In genomic region chr9:130040901-130041647, GRCh38 we compare ENCODE assay signal across 1 cellular context.
TF ChIP-seq lines count a peak whose summit lies in the region.

No MANE protein-coding gene starts in this region.

TF ChIP-seq in SK-N-SH treated with all-trans-retinoic acid at 6 μM for 48 hours, 23 proteins besides CTCF, POLR2A, EP300 and RAD21 (continued from another document):
- TF ChIP-seq CREB5 (CRISPR knock-in tag; IDR thresholded peaks at IDR 0.05; ENCODE audit: low read depth) = no peak
- no peak for TF ChIP-seq ZFP30 (CRISPR knock-in tag; IDR thresholded peaks at IDR 0.05)
- TF ChIP-seq ARNTL (CRISPR knock-in tag; IDR thresholded peaks at IDR 0.05; ENCODE audit: borderline replicate concordance, low read depth) = no peak
- no peak for TF ChIP-seq CSDC2 (CRISPR knock-in tag; IDR thresholded peaks at IDR 0.05)
- TF ChIP-seq ZFP3 (CRISPR knock-in tag; IDR thresholded peaks at IDR 0.05) = no peak
- no peak for TF ChIP-seq POU6F1 (CRISPR knock-in tag; IDR thresholded peaks at IDR 0.05; ENCODE audit: borderline replicate concordance, low read depth)
- no peak for TF ChIP-seq CSRNP3 (CRISPR knock-in tag; IDR thresholded peaks at IDR 0.05)
- no peak for TF ChIP-seq ISL1 (CRISPR knock-in tag; IDR thresholded peaks at IDR 0.05)
- TF ChIP-seq ZNF8 (CRISPR knock-in tag; IDR thresholded peaks at IDR 0.05) = no peak
- no peak for TF ChIP-seq RARB (CRISPR knock-in tag; IDR thresholded peaks at IDR 0.05)
- no peak for TF ChIP-seq ZC3H10 (CRISPR knock-in tag; IDR thresholded peaks at IDR 0.05)
- TF ChIP-seq TCF4 (CRISPR knock-in tag; IDR thresholded peaks at IDR 0.05; ENCODE audit: borderline replicate concordance) = no peak
TF ChIP-seq in SK-N-SH treated with all-trans-retinoic acid at 6 μM for 48 hours: peak in this region for 0.
